Comparison of ENCODE assay signal across 1 cellular context in genomic region chr1:201016211-201016651, GRCh38.
TF ChIP-seq lines count a peak whose summit lies in the region.

No MANE protein-coding gene starts in this region.

TF ChIP-seq in H1, 55 proteins besides CTCF, POLR2A, EP300 and RAD21 (continued from another document):
- TF ChIP-seq ATF3 (IDR thresholded peaks at IDR 0.05; ENCODE audit: insufficient read depth, low read depth, low read length) (no peak), EZH2 (IDR thresholded peaks at IDR 0.05; ENCODE audit: low read depth, low read length, severe bottlenecking) (no peak), TAF1 (IDR thresholded peaks at IDR 0.05; ENCODE audit: low read depth, low read length) (no peak), CHD7 (IDR thresholded peaks at IDR 0.05; ENCODE audit: insufficient replicate concordance, low read length) (no peak)
